8 cellular contexts compared by ENCODE assay signal in the genomic region with DNA sequence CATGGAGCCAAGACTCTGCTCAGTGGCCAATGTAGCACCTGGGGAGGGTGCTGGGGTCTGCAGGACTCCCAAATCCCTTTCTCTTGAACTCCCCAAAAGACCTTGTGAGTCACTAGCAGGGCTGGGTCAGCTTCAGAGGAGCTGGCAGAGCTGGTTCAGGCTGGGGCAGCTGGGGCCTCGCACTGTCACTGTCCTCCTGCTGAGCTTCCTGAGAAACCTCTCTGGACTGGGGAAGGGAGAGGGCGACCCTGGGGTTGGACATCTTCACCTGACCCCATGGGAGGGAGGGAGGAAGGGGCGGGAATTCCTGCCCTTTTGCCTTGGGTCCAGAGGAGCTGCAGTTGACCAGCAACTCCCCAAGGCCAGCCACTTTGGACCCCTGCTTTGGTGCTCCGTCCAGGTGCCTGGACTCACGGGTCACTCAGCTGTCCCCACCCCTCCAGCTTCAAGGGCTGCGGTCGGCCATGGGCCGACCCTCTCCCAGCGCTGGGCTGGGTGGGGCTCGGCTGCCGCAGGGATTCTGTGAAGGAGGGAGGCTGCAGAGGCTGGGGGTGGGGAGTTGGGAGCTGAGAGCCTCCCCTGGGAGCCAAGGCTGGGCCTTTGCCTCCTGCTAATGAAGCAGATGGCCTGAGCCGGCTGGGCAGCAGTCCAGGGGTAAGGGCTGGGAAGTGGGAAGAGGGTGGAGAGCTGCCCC. TPM values are rescaled to one million over a fixed set of nuclear protein-coding genes. Genes with fewer than 3 reads are reported as not detected.
DNase-seq lines count a peak whose midpoint lies in the region; ATAC-seq lines count a peak whose summit lies in the region.
"Had no signal": no experiment of that assay in that cellular context is flagged by ENCODE, and none has a peak within 500 bp of the region (broad histone marks: within the 10 kb centered on the region; RNA-seq: fewer than 3 reads in every experiment).

No MANE protein-coding gene starts in this region.

- peak overlapping the region; percentile 32 for H2AK5ac ChIP-seq in trophoblast cell (ENCODE audit: low read length)

- no peak overlapping the region for H2BK120ac ChIP-seq in trophoblast cell (ENCODE audit: insufficient read depth, low read length, poor library complexity)

- no peak overlapping the region for H4K12ac ChIP-seq in trophoblast cell (ENCODE audit: low read depth, low read length)

- no peak overlapping the region for H2BK12ac ChIP-seq in trophoblast cell (ENCODE audit: low read length)

- DNase-seq in GM03348 (ENCODE audit: low spot score) (peak; percentile 55), NCI-H524 treated with DMSO at 0.1 percent for 48 hours (lab: John Stamatoyannopoulos, UW) (peak; percentile 76), trophoblast cell (peak in 1 of 2 donors; percentile 4), cortex of kidney (lab: John Stamatoyannopoulos, UW) (no peak)
- no peak for DNase-seq in central memory CD8-positive, alpha-beta T cell (ENCODE audit: low spot score in 2 of 2)
- no peak for DNase-seq in activated CD4-positive, alpha-beta T cell treated with anti-CD3 and anti-CD28 coated beads, Interleukin-2, amount 50 U/mL, for 4 hours

- H3K79me1 ChIP-seq in trophoblast cell (ENCODE audit: low read length): no peaks in the 10 kb centered on the region

- H3K4me3 ChIP-seq in trophoblast cell (ENCODE audit: low read depth, low read length): no peak overlapping the region

- no peak overlapping the region for H3K4ac ChIP-seq in trophoblast cell (ENCODE audit: low read depth, low read length)

- H3K36me3 Mint-ChIP-seq in central memory CD8-positive, alpha-beta T cell (ENCODE audit: insufficient read depth): peaks cover 47% of the 10 kb centered on the region

- H3K14ac ChIP-seq in trophoblast cell (ENCODE audit: low read length): no peak overlapping the region

- no peaks in the 10 kb centered on the region for H3K79me2 ChIP-seq in trophoblast cell (ENCODE audit: control insufficient read depth, insufficient read depth, low read length, poor library complexity)

- peak overlapping the region; percentile 91 for H3K4me3 Mint-ChIP-seq in central memory CD8-positive, alpha-beta T cell
- H3K4me3 Mint-ChIP-seq: neural crest cell had no signal

- H3K9ac ChIP-seq in trophoblast cell (ENCODE audit: low read length): no peak overlapping the region

- no peak overlapping the region for H3K18ac ChIP-seq in trophoblast cell (ENCODE audit: low read length)

- no peak overlapping the region for H4K8ac ChIP-seq in trophoblast cell (ENCODE audit: low read depth, low read length)

- no peak overlapping the region for H3K23ac ChIP-seq in trophoblast cell (ENCODE audit: low read length)

- H3K27ac ChIP-seq in trophoblast cell (ENCODE audit: low read depth, low read length): no peak overlapping the region

- ATAC-seq in central memory CD8-positive, alpha-beta T cell (replicated peaks; ENCODE audit: extremely low read depth, poor library complexity, severe bottlenecking): no peak
- ATAC-seq in GM21825 (IDR thresholded peaks at IDR 0.05; ENCODE audit: unreplicated experiment): no peak

- H4K91ac ChIP-seq in trophoblast cell (ENCODE audit: low read depth, low read length): no peak overlapping the region

- H3K4me2 ChIP-seq in trophoblast cell (ENCODE audit: low read length): no peak overlapping the region

- H3K27ac Mint-ChIP-seq in central memory CD8-positive, alpha-beta T cell (ENCODE audit: low read depth): peak overlapping the region; percentile 99

- H3K27me3 ChIP-seq in trophoblast cell (ENCODE audit: insufficient read depth, low read length): no peaks in the 10 kb centered on the region

- no peak overlapping the region for H2BK5ac ChIP-seq in trophoblast cell (ENCODE audit: low read depth, low read length, poor library complexity)

- no CpG with 5 or more reads among the region's 12 CpGs for WGBS in trophoblast cell (ENCODE audit: extremely low coverage, insufficient coverage, insufficient read length)

- peaks cover 2% of the 10 kb centered on the region for H3K9me3 ChIP-seq in trophoblast cell (ENCODE audit: insufficient read depth, low read depth, low read length)

- H3K9me3 Mint-ChIP-seq in central memory CD8-positive, alpha-beta T cell: no peaks in the 10 kb centered on the region
- H3K9me3 Mint-ChIP-seq: neural crest cell had no signal

- no peak overlapping the region for H2AFZ ChIP-seq in trophoblast cell (ENCODE audit: insufficient read depth, low read length, poor library complexity)

- H3K4me1 ChIP-seq in trophoblast cell (ENCODE audit: control insufficient read depth in 1 of 2, insufficient read depth in 2 of 2, low read length in 2 of 2): peaks cover 10 to 14% of the 10 kb centered on the region in 2 experiments

- no peaks in the 10 kb centered on the region for H3K27me3 Mint-ChIP-seq in central memory CD8-positive, alpha-beta T cell

- H3K36me3 ChIP-seq in trophoblast cell (ENCODE audit: control insufficient read depth in 1 of 2, insufficient read depth in 2 of 2, low read length in 2 of 2): no peaks in the 10 kb centered on the region

- peaks cover 93% of the 10 kb centered on the region for H3K4me1 Mint-ChIP-seq in central memory CD8-positive, alpha-beta T cell
- H3K4me1 Mint-ChIP-seq: neural crest cell had no signal

RNA-seq across cellular contexts. Expression of gene FMNL1, which starts 9.2 kb away (rescaled TPM):
- polyA plus RNA-seq in trophoblast cell (2013): 2.4 and 2.8 TPM in 2 replicates

RNA-seq across cellular contexts. Expression of gene SPATA32, which starts 31.0 kb away (rescaled TPM):
- polyA plus RNA-seq in trophoblast cell (2013): not detected in 2 replicates

Comparison
In these comparisons a context has a peak if more than half of its experiments do, and no peak if none do; other contexts are left out.
1. DNase-seq: peak in GM03348 (single experiment) and NCI-H524 treated with DMSO at 0.1 percent for 48 hours (single experiment); none in central memory CD8-positive, alpha-beta T cell (0 of 2), cortex of kidney (single experiment) and activated CD4-positive, alpha-beta T cell treated with anti-CD3 and anti-CD28 coated beads, Interleukin-2, amount 50 U/mL, for 4 hours (0 of 2).